In genomic region chr10:87842220-87842641, GRCh38 we compare ENCODE assay signal across 1 cellular context.
A peak's percentile ranks its signal among the peaks of the same experiment; 100 is the strongest.
TF ChIP-seq lines count a peak whose summit lies in the region.

No MANE protein-coding gene starts in this region.

TF ChIP-seq in HEK293, 187 proteins besides CTCF, POLR2A, EP300 and RAD21 (continued from another document):
- TF ChIP-seq ZSCAN4 (tag by site-specific recombination; IDR thresholded peaks at IDR 0.05): no peak
- 0 out of 2 replicates have a peak, but pooled peaks have one; percentile 26 for TF ChIP-seq ZNF223 (tag by site-specific recombination; IDR thresholded peaks at IDR 0.05)
- no peak for TF ChIP-seq AEBP2 (tag by site-specific recombination; IDR thresholded peaks at IDR 0.05; ENCODE audit: borderline replicate concordance)
- TF ChIP-seq ZSCAN18 (tag by site-specific recombination; IDR thresholded peaks at IDR 0.05): no peak
- TF ChIP-seq KLF8 (tag by site-specific recombination; IDR thresholded peaks at IDR 0.05): 0 out of 2 replicates have a peak, but pooled peaks have one; percentile 15
- TF ChIP-seq SP7 (tag by site-specific recombination; IDR thresholded peaks at IDR 0.05): peak; percentile 21; the same call in 1 of the 2 replicates
- TF ChIP-seq ZNF311 (tag by site-specific recombination; IDR thresholded peaks at IDR 0.05; ENCODE audit: borderline replicate concordance): no peak
